In genomic region chr4:124044867-124045266, GRCh38 we compare ENCODE assay signal across 14 cellular contexts.
DNase-seq lines count a peak whose midpoint lies in the region; ATAC-seq and TF ChIP-seq lines count a peak whose summit lies in the region.
"Had no signal": no experiment of that assay in that cellular context is flagged by ENCODE, and none has a peak within 500 bp of the region (broad histone marks: within the 10 kb centered on the region; RNA-seq: fewer than 3 reads in every experiment).

No MANE protein-coding gene starts in this region.

- no peak for ATAC-seq in activated naive CD8-positive, alpha-beta T cell treated with anti-CD3 and anti-CD28 coated beads, Interleukin-2, amount 50 U/mL, for 24 hours
- peak; percentile 30; the same call in 1 of the 2 replicates for ATAC-seq in WTC11
- ATAC-seq in GM21576 (IDR thresholded peaks at IDR 0.05; ENCODE audit: unreplicated experiment): no peak
- ATAC-seq: SK-N-SH treated with all-trans-retinoic acid at 6 μM for 48 hours had no signal

- no peaks in the 10 kb centered on the region for H3K36me3 Mint-ChIP-seq in activated naive CD8-positive, alpha-beta T cell treated with anti-CD3 and anti-CD28 coated beads for 36 hours
- H3K36me3 Mint-ChIP-seq in activated naive CD8-positive, alpha-beta T cell treated with anti-CD3 and anti-CD28 coated beads, Interleukin-2, amount 50 U/mL, for 24 hours (ENCODE audit: low read depth): no peaks in the 10 kb centered on the region
- H3K36me3 Mint-ChIP-seq in WTC11 (0 out of 2 replicates have a peak, but pooled peaks cover 2% of the 10 kb centered on the region), type B pancreatic cell (peaks cover 6% of the 10 kb centered on the region)

- no peaks in the 10 kb centered on the region for H3K9me3 Mint-ChIP-seq in activated naive CD8-positive, alpha-beta T cell treated with anti-CD3 and anti-CD28 coated beads for 36 hours
- H3K9me3 Mint-ChIP-seq in activated naive CD8-positive, alpha-beta T cell treated with anti-CD3 and anti-CD28 coated beads, Interleukin-2, amount 50 U/mL, for 24 hours: no peaks in the 10 kb centered on the region
- H3K9me3 Mint-ChIP-seq in WTC11: peaks cover 14% of the 10 kb centered on the region
- peaks cover 7% of the 10 kb centered on the region for H3K9me3 Mint-ChIP-seq in type B pancreatic cell

- TF ChIP-seq CTCF in WTC11 (IDR thresholded peaks at IDR 0.05) (no peak), type B pancreatic cell (conservative IDR thresholded peaks at IDR 0.05) (no peak)

- no peak overlapping the region for H3K27ac Mint-ChIP-seq in activated naive CD8-positive, alpha-beta T cell treated with anti-CD3 and anti-CD28 coated beads for 36 hours
- H3K27ac Mint-ChIP-seq in activated naive CD8-positive, alpha-beta T cell treated with anti-CD3 and anti-CD28 coated beads, Interleukin-2, amount 50 U/mL, for 24 hours: no peak overlapping the region
- H3K27ac Mint-ChIP-seq in WTC11 (no peak overlapping the region), type B pancreatic cell (peak overlapping the region; percentile 98)

- H3K27me3 Mint-ChIP-seq in activated naive CD8-positive, alpha-beta T cell treated with anti-CD3 and anti-CD28 coated beads for 36 hours: no peaks in the 10 kb centered on the region
- H3K27me3 Mint-ChIP-seq in activated naive CD8-positive, alpha-beta T cell treated with anti-CD3 and anti-CD28 coated beads, Interleukin-2, amount 50 U/mL, for 24 hours: no peaks in the 10 kb centered on the region
- H3K27me3 Mint-ChIP-seq in WTC11 (ENCODE audit: low read depth): no peaks in the 10 kb centered on the region; the same call in 1 of the 2 replicates
- H3K27me3 Mint-ChIP-seq in type B pancreatic cell: no peaks in the 10 kb centered on the region

- CTCF ChIA-PET in WTC11 (lab: Charles Lee): interaction anchor here (1.0 kb wide), 1 partner anchor 272 kb away, joined by 3 read pairs; no protein-coding TSS in a partner anchor

- no peaks in the 10 kb centered on the region for H3K4me1 Mint-ChIP-seq in activated naive CD8-positive, alpha-beta T cell treated with anti-CD3 and anti-CD28 coated beads for 36 hours
- no peaks in the 10 kb centered on the region for H3K4me1 Mint-ChIP-seq in activated naive CD8-positive, alpha-beta T cell treated with anti-CD3 and anti-CD28 coated beads, Interleukin-2, amount 50 U/mL, for 24 hours
- H3K4me1 Mint-ChIP-seq in WTC11 (no peaks in the 10 kb centered on the region), type B pancreatic cell (ENCODE audit: unreplicated experiment) (no peaks in the 10 kb centered on the region)

- H3K4me3 Mint-ChIP-seq in activated naive CD8-positive, alpha-beta T cell treated with anti-CD3 and anti-CD28 coated beads for 36 hours: no peak overlapping the region
- H3K4me3 Mint-ChIP-seq in activated naive CD8-positive, alpha-beta T cell treated with anti-CD3 and anti-CD28 coated beads, Interleukin-2, amount 50 U/mL, for 24 hours: no peak overlapping the region
- no peak overlapping the region for H3K4me3 Mint-ChIP-seq in WTC11
- peak overlapping the region; percentile 72 for H3K4me3 Mint-ChIP-seq in type B pancreatic cell

- no peak overlapping the region for H3K27ac ChIP-seq in substantia nigra (ENCODE audit: low read depth, low read length, poor library complexity, severe bottlenecking)

- POLR2A ChIA-PET in WTC11 (lab: Charles Lee): no interaction called here

- peak; percentile 0 for DNase-seq in activated naive CD8-positive, alpha-beta T cell treated with anti-CD3 and anti-CD28 coated beads for 36 hours
- no peak for DNase-seq in activated naive CD8-positive, alpha-beta T cell treated with anti-CD3 and anti-CD28 coated beads, Interleukin-2, amount 50 U/mL, for 24 hours
- DNase-seq in WTC11 (ENCODE audit: low spot score) (peak; percentile 11), iPS-NIHi11 (ENCODE audit: low spot score) (peak; percentile 20), type B pancreatic cell (ENCODE audit: extremely low spot score, unreplicated experiment) (no peak), substantia nigra (lab: John Stamatoyannopoulos, UW) (no peak)
- no peak for DNase-seq in activated CD4-positive, alpha-beta T cell treated with anti-CD3 and anti-CD28 coated beads, Interleukin-2, amount 50 U/mL, for 1 hour
- DNase-seq: C1 segment of cervical spinal cord, NCI-H1048, NCI-H226, NCI-H526 treated with DMSO at 0.1 percent for 48 hours, SHP77 had no signal

TF ChIP-seq in WTC11, 78 proteins besides CTCF, POLR2A, EP300 and RAD21 (continues in another document):
- no peak for TF ChIP-seq GABPB1 (CRISPR knock-in tag; IDR thresholded peaks at IDR 0.05)
- TF ChIP-seq, protein P1, sequence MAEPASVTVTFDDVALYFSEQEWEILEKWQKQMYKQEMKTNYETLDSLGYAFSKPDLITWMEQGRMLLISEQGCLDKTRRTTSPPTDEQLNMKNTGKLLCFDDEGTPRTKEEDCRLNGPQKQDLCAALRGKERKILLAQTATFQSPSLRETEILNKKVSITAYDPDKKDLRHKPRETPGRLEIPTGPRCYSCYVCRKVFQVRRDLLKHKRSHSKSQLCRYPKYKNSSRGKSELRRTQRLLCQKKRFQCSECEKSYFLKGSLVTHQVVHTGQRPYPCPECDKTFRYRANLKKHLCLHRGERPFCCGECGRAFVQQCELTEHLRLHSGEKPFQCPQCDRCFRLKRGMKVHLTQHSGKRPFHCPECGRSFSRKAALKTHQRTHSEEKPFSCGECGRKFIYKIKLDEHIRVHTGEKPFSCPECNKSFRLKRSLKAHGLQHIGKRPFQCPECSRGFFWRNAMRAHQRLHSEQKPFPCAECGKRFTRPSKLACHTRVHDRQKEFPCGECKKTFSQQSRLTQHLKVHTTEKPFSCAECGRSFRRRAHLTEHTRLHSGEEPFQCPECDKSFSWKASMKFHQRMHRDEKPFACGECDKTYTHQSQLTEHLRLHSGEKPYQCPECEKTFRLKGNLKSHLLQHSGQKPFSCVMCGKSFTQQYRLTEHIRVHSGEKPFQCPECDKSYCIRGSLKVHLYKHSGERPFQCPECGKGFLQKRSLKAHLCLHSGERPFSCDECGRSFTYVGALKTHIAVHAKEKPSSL (CRISPR knock-in tag; conservative IDR thresholded peaks at IDR 0.05): no peak
- TF ChIP-seq TP53 (CRISPR knock-in tag; IDR thresholded peaks at IDR 0.05): no peak
- no peak for TF ChIP-seq ZNF416 (CRISPR knock-in tag; IDR thresholded peaks at IDR 0.05)
- no peak for TF ChIP-seq ATF6 (CRISPR knock-in tag; IDR thresholded peaks at IDR 0.05)
- TF ChIP-seq ZNF138 (CRISPR knock-in tag; conservative IDR thresholded peaks at IDR 0.05): no peak
- TF ChIP-seq NFATC4 (CRISPR knock-in tag; IDR thresholded peaks at IDR 0.05): no peak
- TF ChIP-seq, protein P2, sequence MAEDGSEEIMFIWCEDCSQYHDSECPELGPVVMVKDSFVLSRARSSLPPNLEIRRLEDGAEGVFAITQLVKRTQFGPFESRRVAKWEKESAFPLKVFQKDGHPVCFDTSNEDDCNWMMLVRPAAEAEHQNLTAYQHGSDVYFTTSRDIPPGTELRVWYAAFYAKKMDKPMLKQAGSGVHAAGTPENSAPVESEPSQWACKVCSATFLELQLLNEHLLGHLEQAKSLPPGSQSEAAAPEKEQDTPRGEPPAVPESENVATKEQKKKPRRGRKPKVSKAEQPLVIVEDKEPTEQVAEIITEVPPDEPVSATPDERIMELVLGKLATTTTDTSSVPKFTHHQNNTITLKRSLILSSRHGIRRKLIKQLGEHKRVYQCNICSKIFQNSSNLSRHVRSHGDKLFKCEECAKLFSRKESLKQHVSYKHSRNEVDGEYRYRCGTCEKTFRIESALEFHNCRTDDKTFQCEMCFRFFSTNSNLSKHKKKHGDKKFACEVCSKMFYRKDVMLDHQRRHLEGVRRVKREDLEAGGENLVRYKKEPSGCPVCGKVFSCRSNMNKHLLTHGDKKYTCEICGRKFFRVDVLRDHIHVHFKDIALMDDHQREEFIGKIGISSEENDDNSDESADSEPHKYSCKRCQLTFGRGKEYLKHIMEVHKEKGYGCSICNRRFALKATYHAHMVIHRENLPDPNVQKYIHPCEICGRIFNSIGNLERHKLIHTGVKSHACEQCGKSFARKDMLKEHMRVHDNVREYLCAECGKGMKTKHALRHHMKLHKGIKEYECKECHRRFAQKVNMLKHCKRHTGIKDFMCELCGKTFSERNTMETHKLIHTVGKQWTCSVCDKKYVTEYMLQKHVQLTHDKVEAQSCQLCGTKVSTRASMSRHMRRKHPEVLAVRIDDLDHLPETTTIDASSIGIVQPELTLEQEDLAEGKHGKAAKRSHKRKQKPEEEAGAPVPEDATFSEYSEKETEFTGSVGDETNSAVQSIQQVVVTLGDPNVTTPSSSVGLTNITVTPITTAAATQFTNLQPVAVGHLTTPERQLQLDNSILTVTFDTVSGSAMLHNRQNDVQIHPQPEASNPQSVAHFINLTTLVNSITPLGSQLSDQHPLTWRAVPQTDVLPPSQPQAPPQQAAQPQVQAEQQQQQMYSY (CRISPR knock-in tag; IDR thresholded peaks at IDR 0.05): no peak
- TF ChIP-seq, protein P3, sequence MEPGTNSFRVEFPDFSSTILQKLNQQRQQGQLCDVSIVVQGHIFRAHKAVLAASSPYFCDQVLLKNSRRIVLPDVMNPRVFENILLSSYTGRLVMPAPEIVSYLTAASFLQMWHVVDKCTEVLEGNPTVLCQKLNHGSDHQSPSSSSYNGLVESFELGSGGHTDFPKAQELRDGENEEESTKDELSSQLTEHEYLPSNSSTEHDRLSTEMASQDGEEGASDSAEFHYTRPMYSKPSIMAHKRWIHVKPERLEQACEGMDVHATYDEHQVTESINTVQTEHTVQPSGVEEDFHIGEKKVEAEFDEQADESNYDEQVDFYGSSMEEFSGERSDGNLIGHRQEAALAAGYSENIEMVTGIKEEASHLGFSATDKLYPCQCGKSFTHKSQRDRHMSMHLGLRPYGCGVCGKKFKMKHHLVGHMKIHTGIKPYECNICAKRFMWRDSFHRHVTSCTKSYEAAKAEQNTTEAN (CRISPR knock-in tag; IDR thresholded peaks at IDR 0.05): no peak
- no peak for TF ChIP-seq JUN (CRISPR knock-in tag; IDR thresholded peaks at IDR 0.05)
- no peak for TF ChIP-seq ZNF671 (CRISPR knock-in tag; IDR thresholded peaks at IDR 0.05)
- no peak for TF ChIP-seq IRF2 (CRISPR knock-in tag; IDR thresholded peaks at IDR 0.05; ENCODE audit: borderline replicate concordance, low read depth)
- TF ChIP-seq NFE2L1 (CRISPR knock-in tag; IDR thresholded peaks at IDR 0.05): no peak

Comparison
In these comparisons a context has a peak if more than half of its experiments do, and no peak if none do; other contexts are left out.
1. DNase-seq: peak in activated naive CD8-positive, alpha-beta T cell treated with anti-CD3 and anti-CD28 coated beads for 36 hours (single experiment), WTC11 (single experiment) and iPS-NIHi11 (single experiment); none in activated naive CD8-positive, alpha-beta T cell treated with anti-CD3 and anti-CD28 coated beads, Interleukin-2, amount 50 U/mL, for 24 hours (single experiment), type B pancreatic cell (single experiment), substantia nigra (0 of 49) and activated CD4-positive, alpha-beta T cell treated with anti-CD3 and anti-CD28 coated beads, Interleukin-2, amount 50 U/mL, for 1 hour (single experiment).